Comparison of ENCODE assay signal across 9 cellular contexts in the genomic region with DNA sequence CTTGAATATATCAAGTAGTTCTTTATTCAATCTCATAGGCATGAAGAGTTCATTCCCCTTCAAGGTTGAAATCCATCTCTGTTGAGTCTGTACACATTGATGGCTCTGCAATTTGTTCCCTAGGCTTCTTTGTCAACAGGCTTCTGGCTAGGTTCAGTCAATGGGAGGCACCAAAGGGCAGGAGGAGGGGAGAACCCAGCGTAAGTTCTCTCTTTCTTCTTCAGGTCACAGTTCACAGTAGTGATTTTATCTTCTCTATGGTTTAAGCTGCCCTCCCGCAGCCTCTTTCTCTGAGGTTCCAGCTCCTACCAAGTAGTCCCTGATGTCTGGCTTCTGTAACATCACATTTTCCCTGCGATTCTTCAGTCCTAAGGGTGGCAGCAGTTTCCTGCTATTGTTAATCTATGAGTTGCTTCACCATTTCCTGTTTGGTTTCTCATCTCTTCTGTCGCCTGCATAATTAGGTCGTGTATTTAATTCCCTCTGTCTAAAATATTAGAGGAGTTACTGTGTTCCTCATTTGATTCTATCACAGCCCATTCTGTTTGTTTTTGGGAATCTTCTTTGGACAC.
DNase-seq lines count a peak whose midpoint lies in the region; ATAC-seq and TF ChIP-seq lines count a peak whose summit lies in the region.
"Had no signal": no experiment of that assay in that cellular context is flagged by ENCODE, and none has a peak within 500 bp of the region (broad histone marks: within the 10 kb centered on the region; RNA-seq: fewer than 3 reads in every experiment).

No MANE protein-coding gene starts in this region.

- H3K9me3 Mint-ChIP-seq in CD4-positive, alpha-beta T cell, result no peaks in the 10 kb centered on the region

- peak; percentile 86 for ATAC-seq in CD4-positive, alpha-beta T cell (ENCODE audit: poor library complexity)
- no peak for ATAC-seq in GM19023 (IDR thresholded peaks at IDR 0.05; ENCODE audit: unreplicated experiment)

- CTCF ChIA-PET in CD4-positive, alpha-beta T cell (lab: Charles Lee), result interaction anchor here (0.8 to 1.2 kb wide), 4 partner anchors 8 to 95 kb away, joined by 3 read pairs; no protein-coding TSS in a partner anchor

- no peaks in the 10 kb centered on the region for H3K27me3 ChIP-seq in CD4-positive, alpha-beta T cell (ENCODE audit: control insufficient read depth, insufficient read depth, low read length)

- in situ Hi-C loops in KBM-7 (cut with MboI; ENCODE audit: low pct_unique_long_range_greater_than_20kb, low sequenced_read_pairs), result no loop called here

- no peak overlapping the region for H3K27ac ChIP-seq in CD4-positive, alpha-beta T cell (ENCODE audit: low read depth, low read length)
- H3K27ac ChIP-seq: psoas muscle had no signal

- H3K27me3 Mint-ChIP-seq in CD4-positive, alpha-beta T cell, result no peaks in the 10 kb centered on the region

- POLR2A ChIA-PET in CD4-positive, alpha-beta T cell (lab: Charles Lee), result interaction anchor here (1.3 to 1.7 kb wide), 2 partner anchors 16 to 119 kb away, joined by 3 to 11 read pairs; partner anchors contain the start of gene KLF7

- DNase-seq in CD4-positive, alpha-beta T cell, result peak in 7 of 10 experiments; percentile 3 to 17 (median 8)
- DNase-seq in KBM-7 (peak; percentile 72), iris pigment epithelial cell (ENCODE audit: low read depth) (peak; percentile 39), T1000 (lab: John Stamatoyannopoulos, UW) (no peak), H4 (ENCODE audit: low spot score) (no peak), NCI-H1694 (lab: John Stamatoyannopoulos, UW) (no peak)
- peak; percentile 4 for DNase-seq in activated CD8-positive, alpha-beta memory T cell treated with anti-CD3 and anti-CD28 coated beads, Interleukin-2, amount 50 U/mL, for 24 hours (ENCODE audit: extremely low read depth)
- DNase-seq: psoas muscle had no signal

- peak; percentile 63 for TF ChIP-seq CTCF in CD4-positive, alpha-beta T cell (IDR thresholded peaks at IDR 0.05)

- H3K4me1 Mint-ChIP-seq in CD4-positive, alpha-beta T cell (ENCODE audit: low read depth), result peaks cover 10% of the 10 kb centered on the region

- H3K9me3 ChIP-seq in CD4-positive, alpha-beta T cell (ENCODE audit: control insufficient read depth, low read length), result no peaks in the 10 kb centered on the region
- H3K9me3 ChIP-seq: psoas muscle had no signal

- no peaks in the 10 kb centered on the region for H3K36me3 Mint-ChIP-seq in CD4-positive, alpha-beta T cell (ENCODE audit: low read depth)

- intact Hi-C loops in CD4-positive, alpha-beta T cell (cut with DNase I, micrococcal nuclease), result loop anchor here (1.0 to 5.0 kb wide), 3 partner anchors 306 to 428 kb away; no protein-coding TSS in a partner anchor

- no peak overlapping the region for H3K27ac Mint-ChIP-seq in CD4-positive, alpha-beta T cell

- no peak overlapping the region for H3K4me3 Mint-ChIP-seq in CD4-positive, alpha-beta T cell

Comparison
In these comparisons a context has a peak if more than half of its experiments do, and no peak if none do; other contexts are left out.
1. DNase-seq: peak in CD4-positive, alpha-beta T cell (7 of 10), KBM-7 (single experiment), activated CD8-positive, alpha-beta memory T cell treated with anti-CD3 and anti-CD28 coated beads, Interleukin-2, amount 50 U/mL, for 24 hours (single experiment) and iris pigment epithelial cell (single experiment); none in T1000 (single experiment), H4 (single experiment) and NCI-H1694 (single experiment).